In the genomic region with DNA sequence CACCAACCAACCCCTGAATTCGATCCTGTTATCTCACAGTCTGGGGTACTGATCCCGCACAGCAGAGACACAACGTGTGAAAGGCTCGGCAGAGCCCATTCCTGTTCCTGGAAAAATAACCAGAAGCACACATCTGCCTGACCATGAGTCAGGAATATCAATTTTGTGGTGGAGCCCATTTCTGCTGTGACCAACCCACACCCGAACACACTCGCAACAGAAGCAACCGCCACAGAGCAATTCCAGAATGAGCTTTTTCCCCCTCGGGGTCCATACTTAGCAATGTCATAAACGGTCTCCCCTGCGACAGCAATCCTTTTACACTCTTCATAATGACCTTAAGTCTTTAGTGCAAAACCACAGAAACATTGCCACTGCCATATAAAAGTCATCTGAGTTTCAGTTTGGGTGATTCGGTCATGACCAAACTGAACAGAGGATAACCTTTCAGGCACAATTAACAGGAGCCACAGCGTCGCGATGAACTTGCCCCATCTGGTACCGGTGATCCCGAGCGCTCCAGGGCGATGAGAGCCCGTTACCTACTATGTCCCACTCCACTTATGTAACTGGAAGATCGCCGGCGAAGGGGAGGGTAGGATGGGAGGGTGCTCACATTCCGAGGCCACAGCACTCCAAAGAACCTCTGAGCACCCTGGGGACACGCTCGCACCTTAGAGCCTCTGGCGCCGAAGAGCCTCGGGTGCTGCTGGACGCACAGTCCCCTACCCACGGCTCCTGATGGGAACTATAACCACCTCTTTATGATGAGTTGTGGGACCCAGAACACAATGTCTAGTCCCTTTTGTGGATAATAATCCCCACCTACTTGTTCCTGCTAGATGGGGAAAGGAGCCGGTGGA, we compare ENCODE assay signal across 8 cellular contexts.
DNase-seq lines count a peak whose midpoint lies in the region; FAIRE-seq and TF ChIP-seq lines count a peak whose summit lies in the region.

No MANE protein-coding gene starts in this region.

- no peak for FAIRE-seq in D721Med (lab: Jason Lieb, UNC)
- FAIRE-seq in HTR-8/SVneo (lab: Jason Lieb, UNC) = no peak

- peaks cover 29% of the 10 kb centered on the region for H3K4me1 ChIP-seq in ES-I3 (ENCODE audit: insufficient read depth, low read length)
- peaks cover 3% of the 10 kb centered on the region for H3K4me1 ChIP-seq in iPS-15b (ENCODE audit: control insufficient read depth, insufficient read depth, low read length)

- POLR2A ChIA-PET in GM10248 (lab: Yijun Ruan, JAX) = no interaction called here

- in situ Hi-C loops in astrocyte of the cerebellum (cut with HindIII; ENCODE audit: low sequenced_read_pairs) = no loop called here

- peak; percentile 53 for DNase-seq in NCI-H1105 (lab: John Stamatoyannopoulos, UW)
- DNase-seq in astrocyte of the cerebellum (ENCODE audit: low read depth) = no peak
- DNase-seq in D721Med (ENCODE audit: insufficient read length, low spot score) = no peak
- no peak for DNase-seq in HTR-8/SVneo (ENCODE audit: insufficient read length, low spot score)
- DNase-seq in GM10248 (ENCODE audit: extremely low spot score) = no peak

- H3K36me3 ChIP-seq in ES-I3 (ENCODE audit: insufficient read depth, low read length) (no peaks in the 10 kb centered on the region), iPS-15b (ENCODE audit: control insufficient read depth, insufficient read depth, low read length) (no peaks in the 10 kb centered on the region)

- TF ChIP-seq CTCF in astrocyte of the cerebellum (IDR thresholded peaks at IDR 0.05; ENCODE audit: low read depth, low read length, missing control alignments) (no peak), D721Med (IDR thresholded peaks at IDR 0.05; ENCODE audit: insufficient read depth, missing control alignments) (no peak), GM10248 (IDR thresholded peaks at IDR 0.05; ENCODE audit: control extremely low read depth, extremely low read depth, low read depth, missing control alignments) (no peak)

- CTCF ChIA-PET in GM10248 (lab: Yijun Ruan, JAX) = interaction anchor here (1.2 kb wide), 1 partner anchor 13 kb away, joined by 3 read pairs; no protein-coding TSS in a partner anchor

- H3K27ac ChIP-seq in skin epidermis = peak overlapping the region in 18 of 21 experiments; percentile 85 to 98 (median 93)

- no peaks in the 10 kb centered on the region for H3K27me3 ChIP-seq in iPS-15b (ENCODE audit: control insufficient read depth, insufficient read depth, low read length)

- peak overlapping the region; percentile 58 for H3K4me3 ChIP-seq in astrocyte of the cerebellum (ENCODE audit: low read depth, low read length)
- peak overlapping the region; percentile 63 for H3K4me3 ChIP-seq in iPS-15b (ENCODE audit: low read depth, low read length)
- H3K4me3 ChIP-seq in skin epidermis = peak overlapping the region; percentile 60 to 84 (median 76)

- H3K9me3 ChIP-seq in ES-I3 (ENCODE audit: control insufficient read depth, insufficient read depth, low read length) = no peaks in the 10 kb centered on the region
- H3K9me3 ChIP-seq in iPS-15b (ENCODE audit: control insufficient read depth, insufficient read depth, low read length) = peaks cover 7% of the 10 kb centered on the region

- peak overlapping the region; percentile 67 for H3K9ac ChIP-seq in ES-I3 (ENCODE audit: low read depth, low read length)
- H3K9ac ChIP-seq in iPS-15b (ENCODE audit: low read depth, low read length) = peak overlapping the region; percentile 54
